28 cellular contexts compared by ENCODE assay signal in genomic region chr20:48238781-48239180, GRCh38.
DNase-seq lines count a peak whose midpoint lies in the region; ATAC-seq and TF ChIP-seq lines count a peak whose summit lies in the region.
"Had no signal": no experiment of that assay in that cellular context is flagged by ENCODE, and none has a peak within 500 bp of the region (broad histone marks: within the 10 kb centered on the region; RNA-seq: fewer than 3 reads in every experiment).

No MANE protein-coding gene starts in this region.

- no peaks in the 10 kb centered on the region for H3K9me2 ChIP-seq in PC-3 (replicated peaks; ENCODE audit: low read length)

- H3F3A ChIP-seq in PC-3 (ENCODE audit: low read length, unreplicated experiment): no peaks in the 10 kb centered on the region

- H3K4me3 ChIP-seq in AG09309 (ENCODE audit: control insufficient read depth, low read depth, low read length) (no peak overlapping the region), PC-3 (ENCODE audit: low read length) (no peak overlapping the region), fibroblast of villous mesenchyme (ENCODE audit: low read depth, low read length) (no peak overlapping the region), rectal smooth muscle tissue (ENCODE audit: low read length) (no peak overlapping the region)
- H3K4me3 ChIP-seq: cardiac muscle cell, heart right ventricle, SK-N-MC, tibial artery had no signal

- H3K36me3 ChIP-seq in PC-3 (ENCODE audit: low read depth, low read length) (no peaks in the 10 kb centered on the region), rectal smooth muscle tissue (ENCODE audit: control insufficient read depth, insufficient read depth, low read length) (no peaks in the 10 kb centered on the region)
- H3K36me3 ChIP-seq: BE2C, cardiac muscle cell, heart right ventricle, tibial artery had no signal

- ATAC-seq in PC-3: peak; percentile 20; the same call in 1 of the 2 replicates
- ATAC-seq in HG02884 (IDR thresholded peaks at IDR 0.05; ENCODE audit: unreplicated experiment): no peak
- no peak for ATAC-seq in HG02763 (IDR thresholded peaks at IDR 0.05; ENCODE audit: unreplicated experiment)
- no peak for ATAC-seq in HG03139 (IDR thresholded peaks at IDR 0.05; ENCODE audit: unreplicated experiment)
- ATAC-seq: activated T-cell treated with anti-CD3 and anti-CD28 coated beads, Interleukin-2, amount 50 U/mL, for 72 hours; left cardiac atrium; stimulated activated memory B cell treated with anti-CD40 and anti-IgM and Interleukin-4, amounts not matched to agents 10 μg/mL and 1 μg/mL and 100 μg/mL, for 72 hours had no signal

- POLR2A ChIA-PET in PC-3 (lab: Charles Lee; ENCODE audit: unreplicated experiment) (no interaction called here), HEK293T (lab: Yijun Ruan, JAX) (no interaction called here)

- no peaks in the 10 kb centered on the region for H4K20me1 ChIP-seq in PC-3 (ENCODE audit: low read length)

- DNase-seq in AG09309 (ENCODE audit: low read depth): peak; percentile 18
- no peak for DNase-seq in PC-3
- peak; percentile 19 for DNase-seq in fibroblast of villous mesenchyme (ENCODE audit: low read depth)
- no peak for DNase-seq in HEK293T (ENCODE audit: extremely low spot score)
- DNase-seq: activated CD4-positive, alpha-beta T cell treated with anti-CD3 and anti-CD28 coated beads, Interleukin-2, amount 10 ng/mL, durations not matched to agents 24 days and 14 days; activated naive CD4-positive, alpha-beta T cell treated with anti-CD3 and anti-CD28 coated beads, Interleukin-2, amount 10 ng/mL, durations not matched to agents 7 days and 5 days; activated T-cell treated with anti-CD3 and anti-CD28 coated beads, Interleukin-2, amount 50 U/mL, for 72 hours; BE2C; DMS53; GF-D8; heart right ventricle; left cardiac atrium; NCI-H1092; NCI-H1930; NCI-H2227 treated with DMSO at 0.1 percent for 48 hours; NCI-H69; stimulated activated CD4-positive, alpha-beta T cell treated with anti-CD3 and anti-CD28 coated beads, Interleukin-2, amount 100 ng/mL, for 48 hours had no signal

- H3K79me2 ChIP-seq in PC-3 (ENCODE audit: low read length): no peaks in the 10 kb centered on the region

- CTCF ChIA-PET in PC-3 (lab: Charles Lee) (no interaction called here), HEK293T (lab: Yijun Ruan, JAX) (no interaction called here)

- no peak overlapping the region for H2AFZ ChIP-seq in PC-3 (ENCODE audit: low read length)

- H3K9me3 ChIP-seq in PC-3 (ENCODE audit: low read length): no peaks in the 10 kb centered on the region
- H3K9me3 ChIP-seq: BE2C, heart right ventricle, tibial artery had no signal

- H3K27ac ChIP-seq in PC-3 (ENCODE audit: low read length) (no peak overlapping the region), rectal smooth muscle tissue (ENCODE audit: low read depth, low read length) (peak overlapping the region; percentile 53)
- H3K27ac ChIP-seq: cardiac muscle cell, heart right ventricle, HL-60, RWPE1, SK-N-MC, tibial artery, VCaP had no signal

- H3K4me1 ChIP-seq in PC-3 (ENCODE audit: insufficient read depth, low read length): peaks cover 5% of the 10 kb centered on the region; the same call in 1 of the 2 replicates
- H3K4me1 ChIP-seq in rectal smooth muscle tissue (ENCODE audit: control insufficient read depth, insufficient read depth, low read length): peaks cover 13% of the 10 kb centered on the region
- H3K4me1 ChIP-seq: BE2C, heart right ventricle, tibial artery had no signal

- no peak for TF ChIP-seq CTCF in AG09309 (IDR thresholded peaks at IDR 0.05; ENCODE audit: control insufficient read depth, insufficient read depth, low read depth, low read length, missing control alignments)
- TF ChIP-seq CTCF in PC-3 (conservative IDR thresholded peaks at IDR 0.05; ENCODE audit: low read depth, low read length): no peak
- no peak for TF ChIP-seq CTCF in fibroblast of villous mesenchyme (IDR thresholded peaks at IDR 0.05; ENCODE audit: insufficient read depth, low read depth, low read length)

- H3K9ac ChIP-seq in PC-3 (ENCODE audit: low read length) (no peak overlapping the region), rectal smooth muscle tissue (ENCODE audit: low read length) (no peak overlapping the region)

- intact Hi-C loops in PC-3 (cut with micrococcal nuclease): no loop called here

- no peak overlapping the region for H3K4me2 ChIP-seq in PC-3 (ENCODE audit: low read length)

- no TSS peak for BruUV-seq in PC-3 (replicated peaks; lab: Mats Ljungman, UMichigan)

- H3K27me3 ChIP-seq in PC-3 (ENCODE audit: low read length) (peaks cover 14% of the 10 kb centered on the region), rectal smooth muscle tissue (ENCODE audit: control insufficient read depth, insufficient read depth, low read length) (no peaks in the 10 kb centered on the region)
- H3K27me3 ChIP-seq: BE2C, cardiac muscle cell, tibial artery had no signal

TF ChIP-seq in HEK293T, 16 proteins besides CTCF, POLR2A, EP300 and RAD21:
- TF ChIP-seq TARDBP (IDR thresholded peaks at IDR 0.05): no peak
- no peak for TF ChIP-seq ELF4 (IDR thresholded peaks at IDR 0.05)
- TF ChIP-seq FOXK2 (IDR thresholded peaks at IDR 0.05): no peak
- TF ChIP-seq ZNF384 (IDR thresholded peaks at IDR 0.05): no peak
- no peak for TF ChIP-seq PKNOX1 (IDR thresholded peaks at IDR 0.05)
- no peak for TF ChIP-seq LEF1 (IDR thresholded peaks at IDR 0.05; ENCODE audit: borderline replicate concordance)
- TF ChIP-seq NFRKB (IDR thresholded peaks at IDR 0.05): no peak
- no peak for TF ChIP-seq FOXA1 (IDR thresholded peaks at IDR 0.05)
- TF ChIP-seq FOXM1 (IDR thresholded peaks at IDR 0.05; ENCODE audit: borderline replicate concordance): no peak
- no peak for TF ChIP-seq SUZ12 (IDR thresholded peaks at IDR 0.05)
- TF ChIP-seq CTBP1 (IDR thresholded peaks at IDR 0.05; ENCODE audit: borderline replicate concordance): no peak
- no peak for TF ChIP-seq HDGF (IDR thresholded peaks at IDR 0.05; ENCODE audit: borderline replicate concordance)
- no peak for TF ChIP-seq SP1 (IDR thresholded peaks at IDR 0.05)
- no peak for TF ChIP-seq L3MBTL2 (conservative IDR thresholded peaks at IDR 0.05)
- no peak for TF ChIP-seq BHLHE40 (IDR thresholded peaks at IDR 0.05; ENCODE audit: borderline replicate concordance)

Comparison
In these comparisons a context has a peak if more than half of its experiments do, and no peak if none do; other contexts are left out.
1. DNase-seq: peak in AG09309 (single experiment) and fibroblast of villous mesenchyme (single experiment); none in PC-3 (single experiment) and HEK293T (single experiment).